In genomic region chr11:63765688-63766241, GRCh38 we compare ENCODE assay signal across 11 cellular contexts. TPM values are rescaled to one million over a fixed set of nuclear protein-coding genes. Genes with fewer than 3 reads are reported as not detected.
DNase-seq lines count a peak whose midpoint lies in the region; ATAC-seq and TF ChIP-seq lines count a peak whose summit lies in the region.
"Had no signal": no experiment of that assay in that cellular context is flagged by ENCODE, and none has a peak within 500 bp of the region (broad histone marks: within the 10 kb centered on the region; RNA-seq: fewer than 3 reads in every experiment).

No MANE protein-coding gene starts in this region.

- no peak overlapping the region for H3K27ac ChIP-seq in IMR-90 (ENCODE audit: insufficient read depth, low read length)
- peak overlapping the region; percentile 26 for H3K27ac ChIP-seq in mesendoderm (ENCODE audit: low read depth, low read length)
- H3K27ac ChIP-seq in tibial nerve, result peak overlapping the region in 3 of 4 donors; percentile 82 to 95 (median 92)

- H2BK15ac ChIP-seq in IMR-90 (ENCODE audit: low read depth, low read length), result no peak overlapping the region
- H2BK15ac ChIP-seq in mesendoderm (replicated peaks; ENCODE audit: low read depth), result no peak overlapping the region

- POLR2A ChIA-PET in IMR-90 (lab: Charles Lee; ENCODE audit: unreplicated experiment), result no interaction called here

- peaks cover 38% of the 10 kb centered on the region for H3K79me2 ChIP-seq in mesendoderm (ENCODE audit: control insufficient read depth, insufficient read depth, low read length)

- H3K27me3 Mint-ChIP-seq in chondrocyte (ENCODE audit: low read depth) (no peaks in the 10 kb centered on the region), HFFc6 (ENCODE audit: insufficient read depth) (no peaks in the 10 kb centered on the region; the same call in 1 of the 2 replicates)
- peaks cover 5% of the 10 kb centered on the region for H3K27me3 Mint-ChIP-seq in activated T-cell treated with anti-CD3 and anti-CD28 coated beads, Interleukin-2, amount 50 U/mL, for 72 hours (ENCODE audit: low read depth)
- H3K27me3 Mint-ChIP-seq: CD4-positive, alpha-beta T cell had no signal

- H3K4me1 ChIP-seq in IMR-90 (ENCODE audit: control insufficient read depth, insufficient read depth, low read length) (peaks cover 9% of the 10 kb centered on the region; the same call in 1 of the 2 replicates), mesendoderm (ENCODE audit: control insufficient read depth, low read depth, low read length) (peaks cover 14% of the 10 kb centered on the region), tibial nerve (peaks cover 0 to 70% (median 38%) of the 10 kb centered on the region in 4 donors)

- DNase-seq in IMR-90 (no peak), chondrocyte (ENCODE audit: low spot score) (no peak), mesendoderm (no peak), tibial nerve (ENCODE audit: low spot score in 2 of 2) (no peak), GDM1 (lab: John Stamatoyannopoulos, UW) (no peak), HFFc6 (no peak)
- no peak for DNase-seq in activated T-cell treated with anti-CD3 and anti-CD28 coated beads, Interleukin-2, amount 50 U/mL, for 72 hours
- DNase-seq: activated CD8-positive, alpha-beta memory T cell treated with anti-CD3 and anti-CD28 coated beads, Interleukin-2, amount 50 U/mL, for 48 hours; CD4-positive, alpha-beta T cell; GF-D8; stimulated activated naive CD8-positive, alpha-beta T cell treated with anti-CD3 and anti-CD28 coated beads, Interleukin-15, Interleukin-2, amounts not matched to agents 100 U/mL and 50 U/mL, for 24 hours had no signal

- H4K5ac ChIP-seq in IMR-90 (ENCODE audit: low read depth, low read length) (no peak overlapping the region), mesendoderm (ENCODE audit: low read length) (no peak overlapping the region)

- TF ChIP-seq POLR2A in IMR-90 (IDR thresholded peaks at IDR 0.05; ENCODE audit: low read depth, low read length), result no peak
- no peak for TF ChIP-seq POLR2A in tibial nerve (IDR thresholded peaks at IDR 0.05)

- H4K8ac ChIP-seq in IMR-90 (ENCODE audit: low read depth in 2 of 2, low read length in 2 of 2), result no peak overlapping the region
- no peak overlapping the region for H4K8ac ChIP-seq in mesendoderm (ENCODE audit: low read depth, low read length)

- H3K27ac Mint-ChIP-seq in chondrocyte (ENCODE audit: unreplicated experiment), result peak overlapping the region; percentile 10
- no peak overlapping the region for H3K27ac Mint-ChIP-seq in activated T-cell treated with anti-CD3 and anti-CD28 coated beads, Interleukin-2, amount 50 U/mL, for 72 hours
- no peak overlapping the region for H3K27ac Mint-ChIP-seq in HFFc6
- H3K27ac Mint-ChIP-seq: CD4-positive, alpha-beta T cell had no signal

- H3K4me1 Mint-ChIP-seq in chondrocyte (ENCODE audit: low read depth) (peaks cover 35% of the 10 kb centered on the region), HFFc6 (ENCODE audit: low read depth) (peaks cover 23% of the 10 kb centered on the region)
- H3K4me1 Mint-ChIP-seq in activated T-cell treated with anti-CD3 and anti-CD28 coated beads, Interleukin-2, amount 50 U/mL, for 72 hours (ENCODE audit: low read depth), result peaks cover 16% of the 10 kb centered on the region

- H2AK5ac ChIP-seq in IMR-90 (ENCODE audit: low read depth, low read length), result 0 out of 2 replicates have a peak overlapping the region, but pooled peaks have one; percentile 48
- H2AK5ac ChIP-seq in mesendoderm (ENCODE audit: low read length), result no peak overlapping the region

- TF ChIP-seq EP300 in tibial nerve (IDR thresholded peaks at IDR 0.05), result no peak

- in situ Hi-C loops in IMR-90 (cut with MboI; ENCODE audit: low sequenced_read_pairs), result loop anchor here (10.0 kb wide), 1 partner anchor 179 kb away; no protein-coding TSS in a partner anchor

- H3K4me3 ChIP-seq in IMR-90 (ENCODE audit: insufficient read depth, low read depth, low read length) (no peak overlapping the region), mesendoderm (ENCODE audit: low read length) (no peak overlapping the region), tibial nerve (no peak overlapping the region)

- H3K36me3 ChIP-seq in IMR-90 (ENCODE audit: control insufficient read depth, insufficient read depth, low read length) (peaks cover 29% of the 10 kb centered on the region), mesendoderm (ENCODE audit: control insufficient read depth, insufficient read depth, low read length) (no peaks in the 10 kb centered on the region), tibial nerve (no peaks in the 10 kb centered on the region)

- H4K20me1 ChIP-seq in IMR-90 (ENCODE audit: insufficient read depth, low read length), result peaks cover 28% of the 10 kb centered on the region

- H3K4ac ChIP-seq in IMR-90 (ENCODE audit: low read depth, low read length), result no peak overlapping the region
- no peak overlapping the region for H3K4ac ChIP-seq in mesendoderm (ENCODE audit: low read depth, low read length)

- no peak overlapping the region for H2AK9ac ChIP-seq in IMR-90 (replicated peaks; ENCODE audit: low read depth, low read length, poor library complexity)

- no peak for TF ChIP-seq RAD21 in IMR-90 (IDR thresholded peaks at IDR 0.05; ENCODE audit: low read length)

- H3K79me1 ChIP-seq in IMR-90 (ENCODE audit: low read depth in 1 of 2, low read length in 2 of 2), result peaks cover 16 to 47% of the 10 kb centered on the region in 2 experiments
- H3K79me1 ChIP-seq in mesendoderm (ENCODE audit: low read length), result peaks cover 2% of the 10 kb centered on the region

- BruUV-seq in IMR-90 (replicated peaks; lab: Mats Ljungman, UMichigan), result no TSS peak

- no peaks in the 10 kb centered on the region for H3K9me3 Mint-ChIP-seq in chondrocyte (ENCODE audit: low read depth)
- H3K9me3 Mint-ChIP-seq in activated T-cell treated with anti-CD3 and anti-CD28 coated beads, Interleukin-2, amount 50 U/mL, for 72 hours, result no peaks in the 10 kb centered on the region
- no peaks in the 10 kb centered on the region for H3K9me3 Mint-ChIP-seq in HFFc6
- H3K9me3 Mint-ChIP-seq: CD4-positive, alpha-beta T cell had no signal

- no peak overlapping the region for H2BK20ac ChIP-seq in IMR-90 (ENCODE audit: low read depth, low read length)

- no peaks in the 10 kb centered on the region for H3K27me3 ChIP-seq in IMR-90 (ENCODE audit: control insufficient read depth, insufficient read depth, low read length)
- no peaks in the 10 kb centered on the region for H3K27me3 ChIP-seq in mesendoderm (ENCODE audit: insufficient read depth, low read length, poor library complexity)
- no peaks in the 10 kb centered on the region for H3K27me3 ChIP-seq in tibial nerve

- H3K9me1 ChIP-seq in IMR-90 (ENCODE audit: insufficient read depth, low read length), result no peaks in the 10 kb centered on the region

- no peak overlapping the region for H2BK120ac ChIP-seq in IMR-90 (ENCODE audit: low read depth, low read length)
- H2BK120ac ChIP-seq in mesendoderm (ENCODE audit: low read depth, low read length), result no peak overlapping the region

- no peak overlapping the region for H2AFZ ChIP-seq in IMR-90 (replicated peaks; ENCODE audit: low read length, poor library complexity)

- H4K91ac ChIP-seq in IMR-90 (ENCODE audit: insufficient read depth, low read depth, low read length), result no peak overlapping the region

- CTCF ChIA-PET in IMR-90 (lab: Yijun Ruan, JAX), result no interaction called here

- H3K9me3 ChIP-seq in IMR-90 (ENCODE audit: control insufficient read depth, insufficient read depth, low read length) (no peaks in the 10 kb centered on the region), tibial nerve (no peaks in the 10 kb centered on the region)

- H3K23ac ChIP-seq in IMR-90 (ENCODE audit: low read depth, low read length) (peak overlapping the region; percentile 53; the same call in 1 of the 2 replicates), mesendoderm (ENCODE audit: low read length) (no peak overlapping the region)

- no peak overlapping the region for H3K4me2 ChIP-seq in IMR-90 (ENCODE audit: low read depth, low read length)
- H3K4me2 ChIP-seq in mesendoderm (ENCODE audit: low read length), result no peak overlapping the region

- ATAC-seq in IMR-90 (ENCODE audit: low read depth), result no peak
- no peak for ATAC-seq in activated T-cell treated with anti-CD3 and anti-CD28 coated beads, Interleukin-2, amount 50 U/mL, for 72 hours (replicated peaks in 1 of 2)
- ATAC-seq: stimulated activated naive CD8-positive, alpha-beta T cell treated with anti-CD3 and anti-CD28 coated beads, Interleukin-15, Interleukin-2, amounts not matched to agents 100 U/mL and 50 U/mL, for 24 hours had no signal

- H3K14ac ChIP-seq in IMR-90 (replicated peaks; ENCODE audit: low read depth, low read length), result no peak overlapping the region; the same call in 1 of the 2 replicates

- TF ChIP-seq CTCF in IMR-90 (conservative IDR thresholded peaks at IDR 0.05; ENCODE audit: low read depth, low read length) (no peak), chondrocyte (IDR thresholded peaks at IDR 0.05) (no peak), tibial nerve (IDR thresholded peaks at IDR 0.05) (no peak), HFFc6 (IDR thresholded peaks at IDR 0.05) (no peak)

- H3K4me3 Mint-ChIP-seq in chondrocyte (ENCODE audit: unreplicated experiment), result peak overlapping the region; percentile 96
- H3K4me3 Mint-ChIP-seq in activated T-cell treated with anti-CD3 and anti-CD28 coated beads, Interleukin-2, amount 50 U/mL, for 72 hours, result no peak overlapping the region
- no peak overlapping the region for H3K4me3 Mint-ChIP-seq in HFFc6

- H3K18ac ChIP-seq in IMR-90 (ENCODE audit: low read depth, low read length) (no peak overlapping the region), mesendoderm (ENCODE audit: low read length) (no peak overlapping the region)

- no peak overlapping the region for H2BK5ac ChIP-seq in IMR-90 (ENCODE audit: low read depth, low read length, poor library complexity, severe bottlenecking)
- no peak overlapping the region for H2BK5ac ChIP-seq in mesendoderm (ENCODE audit: low read length)

- WGBS in IMR-90 (ENCODE audit: extremely low coverage in 2 of 2, insufficient read length in 1 of 2), 2 experiments, result 96% methylated on average over 8 of the region's 18 CpGs; no CpG with 5 or more reads in 1 of the 2 experiments
- WGBS in mesendoderm (ENCODE audit: extremely low coverage, insufficient coverage, low lambda C conversion rate), result no CpG with 5 or more reads among the region's 18 CpGs
- WGBS in tibial nerve, 2 donors, result 75 to 80% methylated on average over 13 to 18 of the region's 18 CpGs

- peaks cover 5% of the 10 kb centered on the region for H3K36me3 Mint-ChIP-seq in chondrocyte (ENCODE audit: low read depth)
- H3K36me3 Mint-ChIP-seq in activated T-cell treated with anti-CD3 and anti-CD28 coated beads, Interleukin-2, amount 50 U/mL, for 72 hours (ENCODE audit: insufficient read depth in 2 of 2), result peaks cover 4% of the 10 kb centered on the region in 2 donors
- no peaks in the 10 kb centered on the region for H3K36me3 Mint-ChIP-seq in HFFc6 (ENCODE audit: low read depth)

- dilution Hi-C loops in IMR-90 (cut with HindIII; ENCODE audit: low sequenced_read_pairs, unreplicated experiment), result no loop called here

- intact Hi-C loops in IMR-90 (cut with micrococcal nuclease), result no loop called here

- H3K56ac ChIP-seq in IMR-90 (ENCODE audit: extremely low read depth, insufficient read depth, low read length) (no peak overlapping the region), mesendoderm (ENCODE audit: low read length) (peak overlapping the region; percentile 64)

- H3K9ac ChIP-seq in IMR-90 (ENCODE audit: low read depth, low read length), result no peak overlapping the region
- H3K9ac ChIP-seq in mesendoderm (ENCODE audit: low read length), result peak overlapping the region; percentile 89

RNA-seq across cellular contexts. Expression of gene ZFTA, which starts 2.8 kb away (rescaled TPM):
- total RNA-seq in IMR-90 (2012; rRNA removed), result 5.4 and 7.2 TPM in 2 replicates
- 8.1 and 8.8 TPM in 2 replicates for polyA plus RNA-seq in IMR-90 (2012; rRNA removed)
- 8.8 and 10.1 TPM in 2 replicates for polyA plus RNA-seq in IMR-90 (2012; cell fraction: cytosol; rRNA removed)
- polyA plus RNA-seq in IMR-90 (2012; cell fraction: nucleus; rRNA removed; ENCODE audit: low replicate concordance), result 17.0 and 22.1 TPM in 2 replicates
- total RNA-seq in chondrocyte, result 28.6 to 34.6 TPM (median 34.2 TPM) in 3 replicates
- polyA plus RNA-seq in mesendoderm (2013, experiment 1 of 2), result 12.0 TPM
- polyA plus RNA-seq in mesendoderm (2013, experiment 2 of 2), result 12.9 TPM
- total RNA-seq in tibial nerve, result 10 to 100 TPM; 19.4 to 25.1 (median 23.8) TPM
- total RNA-seq in activated T-cell treated with anti-CD3 and anti-CD28 coated beads, Interleukin-2, amount 50 U/mL, for 72 hours, result 1 to 10 TPM; 4.0 to 6.9 TPM
- 10 to 100 TPM; 18.4 to 21.0 (median 19.5) TPM for total RNA-seq in HFFc6 (2021; fragmentation: NEBNext Ultra II Directional; extraction: Animal tissue kit (Norgen Biotek cat#: 25700))

RNA-seq across cellular contexts. Expression of gene SPINDOC, which starts 47.5 kb away (rescaled TPM):
- total RNA-seq in IMR-90 (2012; rRNA removed), result 10.0 and 11.9 TPM in 2 replicates
- 29.9 and 39.0 TPM in 2 replicates for polyA plus RNA-seq in IMR-90 (2012; rRNA removed)
- 34.0 and 34.1 TPM in 2 replicates for polyA plus RNA-seq in IMR-90 (2012; cell fraction: cytosol; rRNA removed)
- 23.5 and 34.0 TPM in 2 replicates for polyA plus RNA-seq in IMR-90 (2012; cell fraction: nucleus; rRNA removed; ENCODE audit: low replicate concordance)
- total RNA-seq in chondrocyte, result 25.4 to 36.0 TPM (median 32.2 TPM) in 3 replicates
- 63.0 TPM for polyA plus RNA-seq in mesendoderm (2013, experiment 1 of 2)
- polyA plus RNA-seq in mesendoderm (2013, experiment 2 of 2), result 65.1 TPM
- 10 to 100 TPM in 2 of 4 donors, 1 to 10 TPM in 2; 5.5 to 14.7 (median 10.0) TPM for total RNA-seq in tibial nerve
- 10 to 100 TPM; 21.9 to 26.7 TPM for total RNA-seq in activated T-cell treated with anti-CD3 and anti-CD28 coated beads, Interleukin-2, amount 50 U/mL, for 72 hours
- 10 to 100 TPM; 24.7 to 31.7 (median 29.5) TPM for total RNA-seq in HFFc6 (2021; fragmentation: NEBNext Ultra II Directional; extraction: Animal tissue kit (Norgen Biotek cat#: 25700))
